ENCODE assay signal across 17 cellular contexts in genomic region chr2:100978582-100979051, GRCh38. TPM values are rescaled to one million over a fixed set of nuclear protein-coding genes. Genes with fewer than 3 reads are reported as not detected.
DNase-seq lines count a peak whose midpoint lies in the region; ATAC-seq, FAIRE-seq and TF ChIP-seq lines count a peak whose summit lies in the region.
"Had no signal": no experiment of that assay in that cellular context is flagged by ENCODE, and none has a peak within 500 bp of the region (broad histone marks: within the 10 kb centered on the region; RNA-seq: fewer than 3 reads in every experiment).

No MANE protein-coding gene starts in this region.

- peak overlapping the region in 1 of 2 experiments; percentile 76; a peak in 2 of 4 replicates for H4K8ac ChIP-seq in IMR-90 (ENCODE audit: low read depth in 2 of 2, low read length in 2 of 2)

- peak overlapping the region; percentile 72 for H3K14ac ChIP-seq in IMR-90 (replicated peaks; ENCODE audit: low read depth, low read length)

- POLR2A ChIA-PET in IMR-90 (lab: Charles Lee; ENCODE audit: unreplicated experiment) = interaction anchor here (0.5 kb wide), 1 partner anchor 29 kb away, joined by 3 read pairs; no protein-coding TSS in a partner anchor

- H3K79me1 ChIP-seq in IMR-90 (ENCODE audit: low read depth in 1 of 2, low read length in 2 of 2) = no peaks in the 10 kb centered on the region

- no peak overlapping the region; the same call in 2 of the 3 replicates for H2BK15ac ChIP-seq in IMR-90 (ENCODE audit: low read depth, low read length)

- H3K4me2 ChIP-seq in IMR-90 (ENCODE audit: low read depth, low read length) (peak overlapping the region; percentile 18), astrocyte (ENCODE audit: low read length) (peak overlapping the region; percentile 53)

- H3K36me3 Mint-ChIP-seq in astrocyte (ENCODE audit: low read depth, unreplicated experiment) = peaks cover 6% of the 10 kb centered on the region
- H3K36me3 Mint-ChIP-seq in stimulated activated memory B cell treated with anti-CD40 and anti-IgM and Interleukin-4, amounts not matched to agents 10 μg/mL and 1 μg/mL and 100 μg/mL, for 72 hours = no peaks in the 10 kb centered on the region

- H4K5ac ChIP-seq in IMR-90 (ENCODE audit: low read depth, low read length) = peak overlapping the region; percentile 66; the same call in 1 of the 2 replicates

- CTCF ChIA-PET in IMR-90 (lab: Yijun Ruan, JAX) = interaction anchor here (1.9 kb wide), 1 partner anchor 248 kb away, joined by 7 read pairs; no protein-coding TSS in a partner anchor

- H2BK20ac ChIP-seq in IMR-90 (ENCODE audit: low read depth, low read length) = peak overlapping the region; percentile 34; the same call in 1 of the 2 replicates

- H3K4me3 Mint-ChIP-seq in astrocyte (ENCODE audit: unreplicated experiment) = no peak overlapping the region
- peak overlapping the region; percentile 59 for H3K4me3 Mint-ChIP-seq in stimulated activated memory B cell treated with anti-CD40 and anti-IgM and Interleukin-4, amounts not matched to agents 10 μg/mL and 1 μg/mL and 100 μg/mL, for 72 hours
- H3K4me3 Mint-ChIP-seq: central memory CD8-positive, alpha-beta T cell had no signal

- peaks cover 11% of the 10 kb centered on the region; the same call in 1 of the 2 replicates for H3K9me1 ChIP-seq in IMR-90 (ENCODE audit: insufficient read depth, low read length)

- H3K36me3 ChIP-seq in IMR-90 (ENCODE audit: control insufficient read depth, insufficient read depth, low read length) = peaks cover 25% of the 10 kb centered on the region
- H3K36me3 ChIP-seq in astrocyte (ENCODE audit: insufficient read depth, low read length) = no peaks in the 10 kb centered on the region

- H4K91ac ChIP-seq in IMR-90 (ENCODE audit: insufficient read depth, low read depth, low read length) = peak overlapping the region; percentile 80

- peaks cover 3% of the 10 kb centered on the region for H3K9me3 Mint-ChIP-seq in astrocyte (ENCODE audit: unreplicated experiment)
- no peaks in the 10 kb centered on the region for H3K9me3 Mint-ChIP-seq in stimulated activated memory B cell treated with anti-CD40 and anti-IgM and Interleukin-4, amounts not matched to agents 10 μg/mL and 1 μg/mL and 100 μg/mL, for 72 hours
- H3K9me3 Mint-ChIP-seq: central memory CD8-positive, alpha-beta T cell had no signal

- H3K27me3 ChIP-seq in IMR-90 (ENCODE audit: control insufficient read depth, insufficient read depth, low read length) (no peaks in the 10 kb centered on the region), astrocyte (ENCODE audit: insufficient read depth, low read length) (no peaks in the 10 kb centered on the region)

- peaks cover 2% of the 10 kb centered on the region for H3K4me1 ChIP-seq in IMR-90 (ENCODE audit: control insufficient read depth, insufficient read depth, low read length)
- peaks cover 27% of the 10 kb centered on the region for H3K4me1 ChIP-seq in astrocyte (ENCODE audit: insufficient read depth, low read length)

- H3K9me3 ChIP-seq in IMR-90 (ENCODE audit: control insufficient read depth, insufficient read depth, low read length) (no peaks in the 10 kb centered on the region), astrocyte (ENCODE audit: insufficient read depth, low read depth, low read length) (no peaks in the 10 kb centered on the region)

- peak overlapping the region; percentile 5; the same call in 1 of the 2 replicates for H3K56ac ChIP-seq in IMR-90 (ENCODE audit: extremely low read depth, insufficient read depth, low read length)

- TF ChIP-seq RAD21 in IMR-90 (IDR thresholded peaks at IDR 0.05; ENCODE audit: low read length) = peak; percentile 4; the same call in 1 of the 2 replicates

- peak overlapping the region; percentile 33 for H3K18ac ChIP-seq in IMR-90 (ENCODE audit: low read depth, low read length)

- H3K27ac Mint-ChIP-seq in astrocyte (ENCODE audit: unreplicated experiment) = no peak overlapping the region
- peak overlapping the region; percentile 87 for H3K27ac Mint-ChIP-seq in stimulated activated memory B cell treated with anti-CD40 and anti-IgM and Interleukin-4, amounts not matched to agents 10 μg/mL and 1 μg/mL and 100 μg/mL, for 72 hours

- peak overlapping the region; percentile 73 for H2AK9ac ChIP-seq in IMR-90 (replicated peaks; ENCODE audit: low read depth, low read length, poor library complexity)

- dilution Hi-C loops in IMR-90 (cut with HindIII; ENCODE audit: low sequenced_read_pairs, unreplicated experiment) = no loop called here

- H3K27ac ChIP-seq in IMR-90 (ENCODE audit: insufficient read depth, low read length) (peak overlapping the region; percentile 62), astrocyte (ENCODE audit: low read depth, low read length) (peak overlapping the region; percentile 31)

- H3K9ac ChIP-seq in IMR-90 (ENCODE audit: low read depth, low read length) = peak overlapping the region; percentile 0; the same call in 1 of the 2 replicates
- H3K9ac ChIP-seq in astrocyte (ENCODE audit: low read length) = peak overlapping the region; percentile 62

- H3K4ac ChIP-seq in IMR-90 (ENCODE audit: low read depth, low read length) = peak overlapping the region; percentile 87

- WGBS in IMR-90 (ENCODE audit: extremely low coverage in 2 of 2, insufficient read length in 1 of 2), 2 experiments = 24% methylated on average over 3 of the region's 13 CpGs; no CpG with 5 or more reads in 1 of the 2 experiments

- peak overlapping the region; percentile 67; the same call in 1 of the 2 replicates for H2AK5ac ChIP-seq in IMR-90 (ENCODE audit: low read depth, low read length)

- TF ChIP-seq POLR2A in IMR-90 (IDR thresholded peaks at IDR 0.05; ENCODE audit: low read depth, low read length) = peak; percentile 17; the same call in 1 of the 2 replicates

- H2AFZ ChIP-seq in IMR-90 (replicated peaks; ENCODE audit: low read length, poor library complexity) (peak overlapping the region; percentile 80), astrocyte (ENCODE audit: low read depth, low read length) (peak overlapping the region; percentile 16)

- no peaks in the 10 kb centered on the region for H3K79me2 ChIP-seq in astrocyte (ENCODE audit: insufficient read depth, low read length)

- H3K4me3 ChIP-seq in IMR-90 (ENCODE audit: insufficient read depth, low read depth, low read length) = peak overlapping the region; percentile 19; the same call in 1 of the 2 replicates
- H3K4me3 ChIP-seq in astrocyte (ENCODE audit: insufficient read depth, low read depth, low read length) = no peak overlapping the region

- no peak for FAIRE-seq in astrocyte (lab: Jason Lieb, UNC)
- FAIRE-seq: D721Med, GM18507, HTR-8/SVneo had no signal

- intact Hi-C loops in IMR-90 (cut with micrococcal nuclease) = no loop called here

- H4K20me1 ChIP-seq in IMR-90 (ENCODE audit: insufficient read depth, low read length) = no peaks in the 10 kb centered on the region
- H4K20me1 ChIP-seq in astrocyte (ENCODE audit: insufficient read depth, low read length) = no peaks in the 10 kb centered on the region

- H3K27me3 Mint-ChIP-seq in astrocyte (ENCODE audit: low read depth, unreplicated experiment) = no peaks in the 10 kb centered on the region
- H3K27me3 Mint-ChIP-seq in stimulated activated memory B cell treated with anti-CD40 and anti-IgM and Interleukin-4, amounts not matched to agents 10 μg/mL and 1 μg/mL and 100 μg/mL, for 72 hours = peaks cover 7% of the 10 kb centered on the region

- BruUV-seq in IMR-90 (replicated peaks; lab: Mats Ljungman, UMichigan) = no TSS peak

- TF ChIP-seq CTCF in IMR-90 (conservative IDR thresholded peaks at IDR 0.05; ENCODE audit: low read depth, low read length) (no peak), astrocyte (IDR thresholded peaks at IDR 0.05; ENCODE audit: insufficient read depth, low read depth, low read length) (no peak)

- ATAC-seq in IMR-90 (ENCODE audit: low read depth) (peak; percentile 76), HG03025 (IDR thresholded peaks at IDR 0.05; ENCODE audit: low FRiP score, unreplicated experiment) (no peak), HG03442 (IDR thresholded peaks at IDR 0.05; ENCODE audit: unreplicated experiment) (no peak)
- no peak for ATAC-seq in stimulated activated memory B cell treated with anti-CD40 and anti-IgM and Interleukin-4, amounts not matched to agents 10 μg/mL and 1 μg/mL and 100 μg/mL, for 72 hours
- ATAC-seq: stimulated activated naive CD8-positive, alpha-beta T cell treated with anti-CD3 and anti-CD28 coated beads, Interleukin-15, Interleukin-2, amounts not matched to agents 100 U/mL and 50 U/mL, for 24 hours had no signal

- peak overlapping the region; percentile 81 for H2BK5ac ChIP-seq in IMR-90 (ENCODE audit: low read depth, low read length, poor library complexity, severe bottlenecking)

- in situ Hi-C loops in IMR-90 (cut with MboI; ENCODE audit: low sequenced_read_pairs) (no loop called here), ACHN (cut with HindIII; ENCODE audit: low pct_ligation_motif_present, low pct_unique_long_range_greater_than_20kb, low sequenced_read_pairs) (no loop called here)

- H3K23ac ChIP-seq in IMR-90 (ENCODE audit: low read depth, low read length) = peak overlapping the region; percentile 87

- H2BK120ac ChIP-seq in IMR-90 (ENCODE audit: low read depth, low read length) = peak overlapping the region; percentile 73

- peak; percentile 91 for DNase-seq in IMR-90
- DNase-seq in astrocyte (ENCODE audit: low read depth) = peak; percentile 59
- peak; percentile 32 for DNase-seq in inferior parietal cortex (ENCODE audit: extremely low spot score)
- no peak for DNase-seq in ACHN
- no peak for DNase-seq in NCI-H1105 (lab: John Stamatoyannopoulos, UW)
- DNase-seq: activated CD8-positive, alpha-beta memory T cell treated with anti-CD3 and anti-CD28 coated beads, Interleukin-2, amount 50 U/mL, for 4 hours; NCI-H1417; OCI-M1; stimulated activated naive CD8-positive, alpha-beta T cell treated with anti-CD3 and anti-CD28 coated beads, Interleukin-15, Interleukin-2, amounts not matched to agents 100 U/mL and 50 U/mL, for 24 hours; T-helper 2 cell had no signal

- H3K4me1 Mint-ChIP-seq in astrocyte (ENCODE audit: low read depth, unreplicated experiment) = peaks cover 19% of the 10 kb centered on the region
- peaks cover 37% of the 10 kb centered on the region for H3K4me1 Mint-ChIP-seq in stimulated activated memory B cell treated with anti-CD40 and anti-IgM and Interleukin-4, amounts not matched to agents 10 μg/mL and 1 μg/mL and 100 μg/mL, for 72 hours
- H3K4me1 Mint-ChIP-seq: central memory CD8-positive, alpha-beta T cell had no signal

TF ChIP-seq in IMR-90, 13 proteins besides CTCF, POLR2A, EP300 and RAD21 (continues in another document):
- no peak for TF ChIP-seq USF2 (IDR thresholded peaks at IDR 0.05; ENCODE audit: low read depth, low read length)

RNA-seq across cellular contexts. Expression of gene RPL31, which starts 23.5 kb away (rescaled TPM):
- total RNA-seq in IMR-90 (2012; rRNA removed) (358 and 938 TPM in 2 replicates), astrocyte (1,040 and 1,129 TPM in 2 replicates)
- polyA plus RNA-seq in IMR-90 (2012; rRNA removed) = 2,908 and 2,963 TPM in 2 replicates
- polyA plus RNA-seq in IMR-90 (2012; cell fraction: cytosol; rRNA removed) = 1,196 and 1,893 TPM in 2 replicates
- polyA plus RNA-seq in IMR-90 (2012; cell fraction: nucleus; rRNA removed; ENCODE audit: low replicate concordance) = 150 and 1,238 TPM in 2 replicates

Comparison
In these comparisons a context has a peak if more than half of its experiments do, and no peak if none do; other contexts are left out.
1. DNase-seq: peak in IMR-90 (single experiment), astrocyte (single experiment) and inferior parietal cortex (single experiment); none in ACHN (single experiment) and NCI-H1105 (single experiment).